13 cellular contexts compared by ENCODE assay signal in genomic region chr12:66813137-66813867, GRCh38.
DNase-seq lines count a peak whose midpoint lies in the region; ATAC-seq and TF ChIP-seq lines count a peak whose summit lies in the region.
"Had no signal": no experiment of that assay in that cellular context is flagged by ENCODE, and none has a peak within 500 bp of the region (broad histone marks: within the 10 kb centered on the region; RNA-seq: fewer than 3 reads in every experiment).

No MANE protein-coding gene starts in this region.

- no peak overlapping the region for H3K4me3 Mint-ChIP-seq in activated CD8-positive, alpha-beta T cell treated with anti-CD3 and anti-CD28 coated beads for 36 hours
- no peak overlapping the region for H3K4me3 Mint-ChIP-seq in stimulated activated naive B cell treated with anti-CD40 and anti-IgM and Interleukin-4, amounts not matched to agents 10 μg/mL and 1 μg/mL and 100 μg/mL, for 72 hours
- H3K4me3 Mint-ChIP-seq: activated T-cell treated with anti-CD3 and anti-CD28 coated beads, Interleukin-2, amount 50 U/mL, for 24 hours; GM23338 had no signal

- H3K36me3 Mint-ChIP-seq in activated CD8-positive, alpha-beta T cell treated with anti-CD3 and anti-CD28 coated beads for 36 hours (ENCODE audit: low read depth), result no peaks in the 10 kb centered on the region
- no peaks in the 10 kb centered on the region for H3K36me3 Mint-ChIP-seq in stimulated activated naive B cell treated with anti-CD40 and anti-IgM and Interleukin-4, amounts not matched to agents 10 μg/mL and 1 μg/mL and 100 μg/mL, for 72 hours

- no peak for TF ChIP-seq CTCF in activated CD8-positive, alpha-beta T cell treated with anti-CD3 and anti-CD28 coated beads for 36 hours (IDR thresholded peaks at IDR 0.05)

- POLR2A ChIA-PET in activated CD8-positive, alpha-beta T cell treated with anti-CD3 and anti-CD28 coated beads for 36 hours (lab: Charles Lee), result no interaction called here

- CTCF ChIA-PET in activated CD8-positive, alpha-beta T cell treated with anti-CD3 and anti-CD28 coated beads for 36 hours (lab: Charles Lee), result no interaction called here

- H3K9me3 Mint-ChIP-seq in activated CD8-positive, alpha-beta T cell treated with anti-CD3 and anti-CD28 coated beads for 36 hours, result no peaks in the 10 kb centered on the region
- H3K9me3 Mint-ChIP-seq in stimulated activated naive B cell treated with anti-CD40 and anti-IgM and Interleukin-4, amounts not matched to agents 10 μg/mL and 1 μg/mL and 100 μg/mL, for 72 hours, result no peaks in the 10 kb centered on the region
- H3K9me3 Mint-ChIP-seq: activated T-cell treated with anti-CD3 and anti-CD28 coated beads, Interleukin-2, amount 50 U/mL, for 24 hours; GM23338 had no signal

- H3K4me1 Mint-ChIP-seq in activated CD8-positive, alpha-beta T cell treated with anti-CD3 and anti-CD28 coated beads for 36 hours (ENCODE audit: low read depth), result peaks cover 12% of the 10 kb centered on the region
- H3K4me1 Mint-ChIP-seq in stimulated activated naive B cell treated with anti-CD40 and anti-IgM and Interleukin-4, amounts not matched to agents 10 μg/mL and 1 μg/mL and 100 μg/mL, for 72 hours, result peaks cover 11 to 20% of the 10 kb centered on the region in 2 donors

- peak; percentile 67 for ATAC-seq in activated CD8-positive, alpha-beta T cell treated with anti-CD3 and anti-CD28 coated beads for 36 hours
- ATAC-seq in stimulated activated naive B cell treated with anti-CD40 and anti-IgM and Interleukin-4, amounts not matched to agents 10 μg/mL and 1 μg/mL and 100 μg/mL, for 72 hours (replicated peaks), result peak; percentile 48 to 50
- ATAC-seq in HG02884 (IDR thresholded peaks at IDR 0.05; ENCODE audit: unreplicated experiment), result no peak
- ATAC-seq: GM23338, Panc1, right cardiac atrium had no signal

- no peaks in the 10 kb centered on the region for H3K27me3 Mint-ChIP-seq in activated CD8-positive, alpha-beta T cell treated with anti-CD3 and anti-CD28 coated beads for 36 hours
- H3K27me3 Mint-ChIP-seq in stimulated activated naive B cell treated with anti-CD40 and anti-IgM and Interleukin-4, amounts not matched to agents 10 μg/mL and 1 μg/mL and 100 μg/mL, for 72 hours, result no peaks in the 10 kb centered on the region
- H3K27me3 Mint-ChIP-seq: activated T-cell treated with anti-CD3 and anti-CD28 coated beads, Interleukin-2, amount 50 U/mL, for 24 hours had no signal

- intact Hi-C loops in activated CD8-positive, alpha-beta T cell treated with anti-CD3 and anti-CD28 coated beads for 36 hours (cut with micrococcal nuclease), result no loop called here

- no peak overlapping the region for H3K27ac Mint-ChIP-seq in activated CD8-positive, alpha-beta T cell treated with anti-CD3 and anti-CD28 coated beads for 36 hours
- no peak overlapping the region for H3K27ac Mint-ChIP-seq in stimulated activated naive B cell treated with anti-CD40 and anti-IgM and Interleukin-4, amounts not matched to agents 10 μg/mL and 1 μg/mL and 100 μg/mL, for 72 hours
- H3K27ac Mint-ChIP-seq: activated T-cell treated with anti-CD3 and anti-CD28 coated beads, Interleukin-2, amount 50 U/mL, for 24 hours; GM23338 had no signal

- DNase-seq in stimulated activated CD4-positive, alpha-beta T cell treated with anti-CD3 and anti-CD28 coated beads, Interleukin-15, amount 100 ng/mL, for 24 hours, result peak; percentile 10
- no peak for DNase-seq in stimulated activated CD4-positive, alpha-beta T cell treated with anti-CD3 and anti-CD28 coated beads, Interleukin-2, amount 100 ng/mL, for 48 hours
- DNase-seq in NCI-H1930 (lab: John Stamatoyannopoulos, UW), result peak; percentile 46 to 57
- DNase-seq in activated CD8-positive, alpha-beta T cell treated with anti-CD3 and anti-CD28 coated beads for 36 hours, result peak; percentile 53
- DNase-seq in stimulated activated naive B cell treated with anti-CD40 and anti-IgM and Interleukin-4, amounts not matched to agents 10 μg/mL and 1 μg/mL and 100 μg/mL, for 72 hours, result no peak
- DNase-seq in germinal center (ENCODE audit: low spot score), result no peak
- DNase-seq in middle frontal gyrus (ENCODE audit: extremely low spot score, low spot score), result no peak
- DNase-seq: activated T-cell treated with anti-CD3 and anti-CD28 coated beads, Interleukin-2, amount 50 U/mL, for 24 hours; C1 segment of cervical spinal cord; right cardiac atrium had no signal

Comparison
In these comparisons a context has a peak if more than half of its experiments do, and no peak if none do; other contexts are left out.
1. DNase-seq: peak in stimulated activated CD4-positive, alpha-beta T cell treated with anti-CD3 and anti-CD28 coated beads, Interleukin-15, amount 100 ng/mL, for 24 hours (single experiment), NCI-H1930 (2 of 2) and activated CD8-positive, alpha-beta T cell treated with anti-CD3 and anti-CD28 coated beads for 36 hours (single experiment); none in stimulated activated CD4-positive, alpha-beta T cell treated with anti-CD3 and anti-CD28 coated beads, Interleukin-2, amount 100 ng/mL, for 48 hours (0 of 2), stimulated activated naive B cell treated with anti-CD40 and anti-IgM and Interleukin-4, amounts not matched to agents 10 μg/mL and 1 μg/mL and 100 μg/mL, for 72 hours (single experiment), germinal center (single experiment) and middle frontal gyrus (single experiment).